ENCODE assay signal across 8 cellular contexts in genomic region chr1:225923692-225924555, GRCh38. TPM values are rescaled to one million over a fixed set of nuclear protein-coding genes. Genes with fewer than 3 reads are reported as not detected.
DNase-seq lines count a peak whose midpoint lies in the region; ATAC-seq and TF ChIP-seq lines count a peak whose summit lies in the region.

Gene PYCR2 (minus strand): TSS chr1:225924250. CDS start chr1:225924110, 140 bp downstream.

- peak within 1 kb of the TSS; percentile 94 for H3K4me3 Mint-ChIP-seq in CD8-positive, alpha-beta T cell
- H3K4me3 Mint-ChIP-seq in memory B cell, result peak within 1 kb of the TSS; percentile 97

- H3K27ac Mint-ChIP-seq in CD8-positive, alpha-beta T cell, result peak within 1 kb of the TSS; percentile 93
- peak within 1 kb of the TSS; percentile 95 for H3K27ac Mint-ChIP-seq in memory B cell

- peak within 1 kb of the TSS; percentile 79 for H3K4me3 ChIP-seq in CD8-positive, alpha-beta T cell (ENCODE audit: low read depth, low read length)

- H3K36me3 ChIP-seq in CD8-positive, alpha-beta T cell (ENCODE audit: insufficient read depth, low read length), result peaks cover 12% of the 10 kb centered on the region

- H3K9me3 Mint-ChIP-seq in CD8-positive, alpha-beta T cell, result no peaks in the 10 kb centered on the region
- no peaks in the 10 kb centered on the region for H3K9me3 Mint-ChIP-seq in memory B cell

- no peaks in the 10 kb centered on the region for H3K9me3 ChIP-seq in CD8-positive, alpha-beta T cell (ENCODE audit: low read length)

- POLR2A ChIA-PET in CD8-positive, alpha-beta T cell (lab: Charles Lee), result interaction anchor here (0.6 to 3.2 kb wide), 19 partner anchors 10 to 496 kb away, joined by 3 to 27 read pairs (median 3); partner anchors contain the start of genes SDE2, SRP9 and TMEM63A

- peak; percentile 90 to 96 (median 92) for DNase-seq in CD8-positive, alpha-beta T cell
- DNase-seq in HS-27A (ENCODE audit: low read depth) (peak; percentile 77), NK-92 (lab: John Stamatoyannopoulos, UW; ENCODE audit: unreplicated experiment) (peak; percentile 56), memory B cell (ENCODE audit: low spot score in 2 of 2) (peak; percentile 88 to 94)
- DNase-seq in activated CD8-positive, alpha-beta memory T cell treated with anti-CD3 and anti-CD28 coated beads for 1 hour (ENCODE audit: extremely low read depth in 1 of 2, low read depth in 1 of 2), result peak; percentile 69 to 88
- DNase-seq in effector CD8-positive, alpha-beta T cell (lab: John Stamatoyannopoulos, UW), result peak; percentile 91
- DNase-seq in stimulated activated CD8-positive, alpha-beta memory T cell treated with anti-CD3 and anti-CD28 coated beads, Interleukin-12 subunit alpha, Interleukin-12 subunit beta, amount 100 ng/mL, for 24 hours (ENCODE audit: extremely low read depth), result peak; percentile 82

- TF ChIP-seq CTCF in CD8-positive, alpha-beta T cell (IDR thresholded peaks at IDR 0.05), result no peak

- peaks cover 37% of the 10 kb centered on the region for H3K36me3 Mint-ChIP-seq in CD8-positive, alpha-beta T cell
- peaks cover 12% of the 10 kb centered on the region for H3K36me3 Mint-ChIP-seq in memory B cell

- H3K27me3 ChIP-seq in CD8-positive, alpha-beta T cell (ENCODE audit: insufficient read depth, low read length), result no peaks in the 10 kb centered on the region

- no peaks in the 10 kb centered on the region for H3K27me3 Mint-ChIP-seq in CD8-positive, alpha-beta T cell (ENCODE audit: low read depth)
- no peaks in the 10 kb centered on the region for H3K27me3 Mint-ChIP-seq in memory B cell

- CTCF ChIA-PET in CD8-positive, alpha-beta T cell (lab: Charles Lee), result interaction anchor here (1.0 to 2.0 kb wide), 4 partner anchors 12 to 141 kb away, joined by 3 to 11 read pairs (median 4); partner anchors contain the start of gene TMEM63A

- peak; percentile 98 for ATAC-seq in CD8-positive, alpha-beta T cell
- ATAC-seq in GM19467 (IDR thresholded peaks at IDR 0.05; ENCODE audit: unreplicated experiment) (peak; percentile 96), memory B cell (ENCODE audit: low read depth) (peak; percentile 97)

- peak within 1 kb of the TSS; percentile 75 for H3K27ac ChIP-seq in CD8-positive, alpha-beta T cell (ENCODE audit: low read depth, low read length)

- peaks cover 63% of the 10 kb centered on the region for H3K4me1 Mint-ChIP-seq in CD8-positive, alpha-beta T cell (ENCODE audit: low read depth)
- H3K4me1 Mint-ChIP-seq in memory B cell, result peaks cover 5% of the 10 kb centered on the region

- intact Hi-C loops in CD8-positive, alpha-beta T cell (cut with DNase I, micrococcal nuclease), result loop anchor here (1.0 to 10.0 kb wide), 10 partner anchors 27 to 1011 kb away; partner anchors contain the start of genes SDE2 (in 2 of the 2), SRP9 (in 2 of the 2) and H3-3A (in 1 of the 2)

- peaks cover 75% of the 10 kb centered on the region for H3K4me1 ChIP-seq in CD8-positive, alpha-beta T cell (ENCODE audit: insufficient read depth, low read length)

RNA-seq across cellular contexts. Expression of gene PYCR2, which starts in this region (rescaled TPM):
- 10 to 100 TPM; 27.3 to 30.6 TPM for total RNA-seq in CD8-positive, alpha-beta T cell

Comparison
In these comparisons a context has a peak if more than half of its experiments do, and no peak if none do; other contexts are left out.
1. Peak in every context shown above with its lines: DNase-seq, ATAC-seq, H3K4me3 ChIP-seq and H3K27ac ChIP-seq.